In the genomic region with DNA sequence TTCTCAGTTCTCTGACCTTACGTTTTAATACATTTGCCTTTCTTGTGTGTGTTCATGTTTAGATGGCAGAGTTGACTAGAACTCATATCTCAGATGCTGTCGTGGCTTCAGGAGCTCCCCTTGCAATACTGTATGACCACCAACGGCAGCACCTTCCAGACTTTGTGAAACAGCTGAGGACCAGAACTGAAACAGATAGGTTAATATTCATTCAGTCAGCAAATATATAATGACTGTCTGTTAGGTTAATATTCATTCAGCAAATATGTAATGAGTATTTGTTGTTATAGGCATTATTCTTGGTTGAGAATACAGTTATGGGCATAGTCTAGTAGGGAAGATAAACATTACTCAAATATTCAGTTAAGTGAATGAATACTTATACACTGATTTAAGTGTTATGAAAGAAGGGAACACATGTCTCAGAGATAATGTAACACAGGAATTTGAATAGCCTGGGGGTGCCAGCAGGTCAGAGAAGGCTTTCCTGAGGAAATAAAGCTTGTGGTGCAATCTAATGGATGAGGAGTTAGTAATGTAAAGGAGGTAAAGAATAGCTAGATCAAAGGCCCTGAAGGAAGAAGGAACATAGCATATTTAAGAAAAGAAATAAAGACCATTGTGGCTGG, we compare ENCODE assay signal across 16 cellular contexts.
DNase-seq lines count a peak whose midpoint lies in the region; ATAC-seq and TF ChIP-seq lines count a peak whose summit lies in the region.
"Had no signal": no experiment of that assay in that cellular context is flagged by ENCODE, and none has a peak within 500 bp of the region (broad histone marks: within the 10 kb centered on the region; RNA-seq: fewer than 3 reads in every experiment).

No MANE protein-coding gene starts in this region.

- no peak for TF ChIP-seq CTCF in fibroblast of pulmonary artery (IDR thresholded peaks at IDR 0.05; ENCODE audit: low read length, missing control alignments)

- H3K27me3 ChIP-seq in ACC112 (ENCODE audit: insufficient read depth, low read length) (no peaks in the 10 kb centered on the region), GM23248 (replicated peaks; ENCODE audit: insufficient read depth) (no peaks in the 10 kb centered on the region)
- H3K27me3 ChIP-seq: BLaER1, pancreas, SJCRH30 had no signal

- intact Hi-C loops in activated CD4-positive, alpha-beta memory T cell treated with anti-CD3 and anti-CD28 coated beads for 36 hours (cut with micrococcal nuclease), result no loop called here

- H3K4me1 ChIP-seq in ACC112 (ENCODE audit: control insufficient read depth, insufficient read depth, low read length, unreplicated experiment) (peaks cover 37% of the 10 kb centered on the region), GM23248 (ENCODE audit: insufficient read depth) (peaks cover 39% of the 10 kb centered on the region)
- H3K4me1 ChIP-seq: BLaER1, pancreas, SJCRH30 had no signal

- peaks cover 56% of the 10 kb centered on the region for H3K36me3 Mint-ChIP-seq in activated naive CD8-positive, alpha-beta T cell treated with anti-CD3 and anti-CD28 coated beads, Interleukin-2, amount 50 U/mL, for 24 hours (ENCODE audit: low read depth)
- H3K36me3 Mint-ChIP-seq in activated CD4-positive, alpha-beta memory T cell treated with anti-CD3 and anti-CD28 coated beads for 36 hours, result peaks cover 35% of the 10 kb centered on the region

- H3K79me2 ChIP-seq in ACC112 (ENCODE audit: control insufficient read depth, insufficient read depth, low read length, unreplicated experiment) (no peaks in the 10 kb centered on the region), GM23248 (ENCODE audit: insufficient read depth) (0 out of 2 replicates have a peak, but pooled peaks cover 5% of the 10 kb centered on the region)

- peak overlapping the region; percentile 60 for H3K4me2 ChIP-seq in GM23248 (ENCODE audit: unreplicated experiment)
- H3K4me2 ChIP-seq: BLaER1 had no signal

- H3K27ac Mint-ChIP-seq in activated naive CD8-positive, alpha-beta T cell treated with anti-CD3 and anti-CD28 coated beads, Interleukin-2, amount 50 U/mL, for 24 hours, result no peak overlapping the region
- no peak overlapping the region for H3K27ac Mint-ChIP-seq in activated CD4-positive, alpha-beta memory T cell treated with anti-CD3 and anti-CD28 coated beads for 36 hours
- H3K27ac Mint-ChIP-seq: activated naive CD4-positive, alpha-beta T cell treated with anti-CD3 and anti-CD28 coated beads for 36 hours had no signal

- no peak overlapping the region for H3K4me3 Mint-ChIP-seq in activated naive CD8-positive, alpha-beta T cell treated with anti-CD3 and anti-CD28 coated beads, Interleukin-2, amount 50 U/mL, for 24 hours
- H3K4me3 Mint-ChIP-seq in activated CD4-positive, alpha-beta memory T cell treated with anti-CD3 and anti-CD28 coated beads for 36 hours, result no peak overlapping the region
- H3K4me3 Mint-ChIP-seq: activated naive CD4-positive, alpha-beta T cell treated with anti-CD3 and anti-CD28 coated beads for 36 hours; immature natural killer cell had no signal

- no peak for ATAC-seq in GM21737 (IDR thresholded peaks at IDR 0.05; ENCODE audit: unreplicated experiment)
- no peak for ATAC-seq in activated naive CD8-positive, alpha-beta T cell treated with anti-CD3 and anti-CD28 coated beads, Interleukin-2, amount 50 U/mL, for 24 hours
- ATAC-seq: pancreas had no signal

- H3K27me3 Mint-ChIP-seq in activated naive CD8-positive, alpha-beta T cell treated with anti-CD3 and anti-CD28 coated beads, Interleukin-2, amount 50 U/mL, for 24 hours, result no peaks in the 10 kb centered on the region
- no peaks in the 10 kb centered on the region for H3K27me3 Mint-ChIP-seq in activated CD4-positive, alpha-beta memory T cell treated with anti-CD3 and anti-CD28 coated beads for 36 hours

- POLR2A ChIA-PET in activated CD4-positive, alpha-beta memory T cell treated with anti-CD3 and anti-CD28 coated beads for 36 hours (lab: Charles Lee), result no interaction called here

- H3K9me3 Mint-ChIP-seq in activated naive CD8-positive, alpha-beta T cell treated with anti-CD3 and anti-CD28 coated beads, Interleukin-2, amount 50 U/mL, for 24 hours, result no peaks in the 10 kb centered on the region
- no peaks in the 10 kb centered on the region for H3K9me3 Mint-ChIP-seq in activated CD4-positive, alpha-beta memory T cell treated with anti-CD3 and anti-CD28 coated beads for 36 hours
- H3K9me3 Mint-ChIP-seq: activated naive CD4-positive, alpha-beta T cell treated with anti-CD3 and anti-CD28 coated beads for 36 hours; immature natural killer cell had no signal

- H4K20me1 ChIP-seq in GM23248 (ENCODE audit: insufficient read depth), result no peaks in the 10 kb centered on the region
- H4K20me1 ChIP-seq: BLaER1 had no signal

- H2AFZ ChIP-seq in ACC112 (ENCODE audit: low read length, unreplicated experiment), result no peak overlapping the region
- H2AFZ ChIP-seq in GM23248, result no peak overlapping the region

- no peaks in the 10 kb centered on the region for H3K9me3 ChIP-seq in GM23248 (ENCODE audit: low read depth)
- H3K9me3 ChIP-seq: BLaER1, pancreas, SJCRH30 had no signal

- in situ Hi-C loops in GM23248 (cut with MboI), result no loop called here

- 0 out of 2 replicates have a peak, but pooled peaks cover 3% of the 10 kb centered on the region for H3K9me2 ChIP-seq in GM23248 (ENCODE audit: insufficient read depth)

- CTCF ChIA-PET in activated CD4-positive, alpha-beta memory T cell treated with anti-CD3 and anti-CD28 coated beads for 36 hours (lab: Charles Lee), result interaction anchor here (1.6 kb wide), 1 partner anchor 23 kb away, joined by 3 read pairs; no protein-coding TSS in a partner anchor

- H3F3A ChIP-seq in GM23248 (ENCODE audit: insufficient read depth), result peaks cover 36% of the 10 kb centered on the region

- peaks cover 8% of the 10 kb centered on the region for H3K4me1 Mint-ChIP-seq in activated naive CD8-positive, alpha-beta T cell treated with anti-CD3 and anti-CD28 coated beads, Interleukin-2, amount 50 U/mL, for 24 hours
- peaks cover 10% of the 10 kb centered on the region for H3K4me1 Mint-ChIP-seq in activated CD4-positive, alpha-beta memory T cell treated with anti-CD3 and anti-CD28 coated beads for 36 hours (ENCODE audit: low read depth)
- H3K4me1 Mint-ChIP-seq: immature natural killer cell had no signal

- H3K4me3 ChIP-seq in ACC112 (ENCODE audit: low read depth, low read length) (peak overlapping the region; percentile 4; the same call in 1 of the 2 replicates), GM23248 (no peak overlapping the region), fibroblast of pulmonary artery (replicated peaks; ENCODE audit: low read depth, low read length) (no peak overlapping the region)
- H3K4me3 ChIP-seq: BLaER1, pancreas, SJCRH30 had no signal

- H3K9ac ChIP-seq in GM23248, result no peak overlapping the region
- H3K9ac ChIP-seq: BLaER1 had no signal

- H3K27ac ChIP-seq in ACC112 (ENCODE audit: low read depth, low read length), result peak overlapping the region; percentile 51
- peak overlapping the region; percentile 52 for H3K27ac ChIP-seq in GM23248
- H3K27ac ChIP-seq: BLaER1, pancreas, SJCRH30 had no signal

- whole genome bisulfite sequencing in GM23248 (ENCODE audit: low coverage in 1 of 2, low lambda C conversion rate in 2 of 2, missing lambda C conversion rate in 2 of 2), 2 experiments, result 93 to 100% methylated on average over 3 of the region's 3 CpGs

- H3K36me3 ChIP-seq in ACC112 (ENCODE audit: insufficient read depth, low read length), result peaks cover 43% of the 10 kb centered on the region
- peaks cover 52% of the 10 kb centered on the region for H3K36me3 ChIP-seq in GM23248 (ENCODE audit: low read depth)

- DNase-seq in GM23248 (peak; percentile 77), amniotic epithelial cell (ENCODE audit: low read depth) (peak; percentile 72), fibroblast of pulmonary artery (ENCODE audit: low read depth) (peak; percentile 66), midbrain (lab: John Stamatoyannopoulos, UW) (no peak)
- DNase-seq in activated naive CD8-positive, alpha-beta T cell treated with anti-CD3 and anti-CD28 coated beads, Interleukin-2, amount 50 U/mL, for 24 hours, result no peak
- DNase-seq in activated CD4-positive, alpha-beta memory T cell treated with anti-CD3 and anti-CD28 coated beads for 36 hours, result no peak
- DNase-seq: activated naive CD4-positive, alpha-beta T cell treated with anti-CD3 and anti-CD28 coated beads for 36 hours; DND-41; foreskin melanocyte; immature natural killer cell; NCI-H1048; pancreas had no signal

Comparison
In these comparisons a context has a peak if more than half of its experiments do, and no peak if none do; other contexts are left out.
1. DNase-seq: peak in GM23248 (single experiment), amniotic epithelial cell (single experiment) and fibroblast of pulmonary artery (single experiment); none in midbrain (single experiment), activated naive CD8-positive, alpha-beta T cell treated with anti-CD3 and anti-CD28 coated beads, Interleukin-2, amount 50 U/mL, for 24 hours (single experiment) and activated CD4-positive, alpha-beta memory T cell treated with anti-CD3 and anti-CD28 coated beads for 36 hours (single experiment).